Comparison of ENCODE assay signal across 8 cellular contexts in the genomic region with DNA sequence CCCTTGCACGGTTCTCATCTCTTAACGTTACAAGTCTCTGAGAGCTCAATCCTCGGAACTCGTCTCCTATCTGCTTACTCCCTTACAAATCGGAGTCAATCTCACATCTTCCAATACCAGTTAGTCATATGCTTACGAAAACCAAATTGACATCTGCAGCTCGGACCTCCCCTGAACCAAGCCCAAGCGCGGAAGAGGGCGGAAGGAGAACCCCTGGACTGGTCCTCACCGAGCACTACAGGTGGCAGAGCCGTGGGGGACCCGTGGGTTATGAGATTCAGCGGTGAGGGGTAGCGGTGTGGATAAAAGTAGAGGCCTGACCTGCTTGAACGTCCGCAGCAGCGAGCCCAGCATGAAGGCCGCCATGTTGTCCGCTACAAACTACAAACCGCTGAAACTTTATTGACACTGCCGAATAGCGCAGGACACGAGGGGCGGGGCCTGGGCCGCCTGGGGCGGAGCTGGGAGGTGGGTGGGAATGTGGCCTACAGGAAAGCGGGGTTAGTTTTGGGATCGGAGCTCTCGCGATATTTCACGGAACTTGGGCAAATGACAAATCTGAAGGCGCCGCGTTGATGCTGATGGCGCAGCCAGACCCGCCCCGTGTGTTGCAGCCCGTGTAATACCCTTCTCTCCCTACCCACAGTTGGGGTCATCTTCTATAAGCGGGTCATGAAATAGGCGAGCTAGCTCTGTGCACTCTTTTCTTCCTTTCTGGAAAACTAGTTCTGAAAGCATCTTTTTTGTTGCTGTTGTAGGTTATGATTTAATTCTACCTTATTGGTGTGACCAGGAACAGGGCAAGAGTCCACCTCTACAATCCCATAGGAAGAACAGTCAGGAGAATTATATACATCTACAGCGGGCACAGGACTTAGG. TPM values are rescaled to one million over a fixed set of nuclear protein-coding genes. Genes with fewer than 3 reads are reported as not detected.
DNase-seq lines count a peak whose midpoint lies in the region; ATAC-seq, FAIRE-seq and TF ChIP-seq lines count a peak whose summit lies in the region.

A gene (minus strand): TSS at position 383 of the 879 bp plus-strand sequence. CDS start 17 bp downstream, at position 366.

- no peaks in the 10 kb centered on the region for H3F3A ChIP-seq in smooth muscle cell (ENCODE audit: low read depth)

- H3K27me3 ChIP-seq in AG04450 (ENCODE audit: control insufficient read depth, insufficient read depth, low read length) (no peaks in the 10 kb centered on the region), bronchial epithelial cell (ENCODE audit: control insufficient read depth, insufficient read depth, low read length) (no peaks in the 10 kb centered on the region), smooth muscle cell (ENCODE audit: low read depth) (no peaks in the 10 kb centered on the region)

- H3K9ac ChIP-seq in smooth muscle cell (ENCODE audit: low read depth), result peak within 1 kb of the TSS; percentile 91

- FAIRE-seq in bronchial epithelial cell (lab: Jason Lieb, UNC), result no peak

- H3K79me2 ChIP-seq in smooth muscle cell (ENCODE audit: low read depth), result peaks cover 34% of the 10 kb centered on the region

- 3% methylated on average over 42 of the region's 42 CpGs for WGBS in smooth muscle cell (ENCODE audit: low lambda C conversion rate)

- H3K9me3 ChIP-seq in AG04450 (ENCODE audit: control insufficient read depth, insufficient read depth, low read length), result no peaks in the 10 kb centered on the region; the same call in 1 of the 2 replicates
- H3K9me3 ChIP-seq in smooth muscle cell (replicated peaks; ENCODE audit: low read depth), result no peaks in the 10 kb centered on the region

- DNase-seq in AG04450 (ENCODE audit: low read depth, low spot score) (peak; percentile 98), NCI-H2227 treated with DMSO at 0.1 percent for 48 hours (lab: John Stamatoyannopoulos, UW) (peak; percentile 98), bronchial epithelial cell (ENCODE audit: low read depth) (peak; percentile 94), iPS-NIHi7 (ENCODE audit: extremely low spot score) (peak; percentile 97), smooth muscle cell (lab: John Stamatoyannopoulos, UW; ENCODE audit: unreplicated experiment) (peak; percentile 91)

- H3K27ac ChIP-seq in AG04450 (ENCODE audit: low read depth, low read length) (peak within 1 kb of the TSS; percentile 80), smooth muscle cell (ENCODE audit: low read depth) (peak within 1 kb of the TSS; percentile 81)

- H3K36me3 ChIP-seq in bronchial epithelial cell (ENCODE audit: control insufficient read depth, insufficient read depth, low read length) (peaks cover 1% of the 10 kb centered on the region), smooth muscle cell (ENCODE audit: low read depth) (no peaks in the 10 kb centered on the region)

- peak; percentile 96 for ATAC-seq in GM18907 (IDR thresholded peaks at IDR 0.05; ENCODE audit: unreplicated experiment)
- peak; percentile 88 for ATAC-seq in HG03159 (IDR thresholded peaks at IDR 0.05; ENCODE audit: unreplicated experiment)

- CTCF ChIA-PET in AG04450 (lab: Charles Lee), result interaction anchor here (0.8 to 2.7 kb wide), 7 partner anchors 8 to 761 kb away, joined by 3 to 14 read pairs (median 4); no protein-coding TSS in a partner anchor

- peak within 1 kb of the TSS; percentile 96 for H3K4me3 ChIP-seq in AG04450 (ENCODE audit: low read depth, low read length)
- peak within 1 kb of the TSS; percentile 72 for H3K4me3 ChIP-seq in WI38 (ENCODE audit: low read depth, low read length)
- H3K4me3 ChIP-seq in bronchial epithelial cell (ENCODE audit: low read depth, low read length), result peak within 1 kb of the TSS; percentile 62
- H3K4me3 ChIP-seq in smooth muscle cell, result peak within 1 kb of the TSS; percentile 77

- POLR2A ChIA-PET in AG04450 (lab: Yijun Ruan, JAX), result interaction anchor here (0.7 to 1.5 kb wide), 8 partner anchors 9 to 1185 kb away, joined by 4 to 35 read pairs (median 6); a partner anchor contains a TSS

- H3K4me2 ChIP-seq in smooth muscle cell, result peak within 1 kb of the TSS; percentile 96

- peak within 1 kb of the TSS; percentile 97 for H2AFZ ChIP-seq in smooth muscle cell (ENCODE audit: low read depth)

- no peak for TF ChIP-seq CTCF in AG04450 (IDR thresholded peaks at IDR 0.05; ENCODE audit: low read depth, low read length)
- TF ChIP-seq CTCF in WI38 (IDR thresholded peaks at IDR 0.05; ENCODE audit: low read depth, low read length), result no peak
- TF ChIP-seq CTCF in bronchial epithelial cell (IDR thresholded peaks at IDR 0.05; ENCODE audit: insufficient read depth, low read length, severe bottlenecking), result no peak
- no peak for TF ChIP-seq CTCF in smooth muscle cell (IDR thresholded peaks at IDR 0.05; ENCODE audit: borderline replicate concordance, insufficient read depth, poor library complexity, severe bottlenecking)

- H3K4me1 ChIP-seq in smooth muscle cell (ENCODE audit: low read depth), result peaks cover 6% of the 10 kb centered on the region

- H4K20me1 ChIP-seq in smooth muscle cell (ENCODE audit: low read depth), result peaks cover 6% of the 10 kb centered on the region

RNA-seq across cellular contexts. Expression of the gene that starts here (rescaled TPM):
- polyA plus RNA-seq in AG04450 (2011; rRNA removed), result 37.4 and 40.8 TPM in 2 replicates
- polyA minus RNA-seq in AG04450 (2011; rRNA and poly(A)+ RNA removed), result 14.0 and 14.4 TPM in 2 replicates
- total RNA-seq in bronchial epithelial cell, result 21.3 and 25.0 TPM in 2 replicates
- total RNA-seq in smooth muscle cell, result 20.6 and 29.1 TPM in 2 replicates
- 57.2 and 58.0 TPM in 2 replicates for polyA plus RNA-seq in smooth muscle cell

Comparison
In these comparisons a context has a peak if more than half of its experiments do, and no peak if none do; other contexts are left out.
1. Peak in every context shown above with its lines: DNase-seq, ATAC-seq, H3K4me3 ChIP-seq and H3K27ac ChIP-seq.